In genomic region chr11:113339909-113340569, GRCh38 we compare ENCODE assay signal across 18 cellular contexts. TPM values are rescaled to one million over a fixed set of nuclear protein-coding genes. Genes with fewer than 3 reads are reported as not detected.
DNase-seq lines count a peak whose midpoint lies in the region; ATAC-seq and TF ChIP-seq lines count a peak whose summit lies in the region.
"Had no signal": no experiment of that assay in that cellular context is flagged by ENCODE, and none has a peak within 500 bp of the region (broad histone marks: within the 10 kb centered on the region; RNA-seq: fewer than 3 reads in every experiment).

No MANE protein-coding gene starts in this region.

- no peaks in the 10 kb centered on the region for H3K9me3 Mint-ChIP-seq in activated T-cell treated with anti-CD3 and anti-CD28 coated beads, Interleukin-2, amount 50 U/mL, for 4 hours
- H3K9me3 Mint-ChIP-seq in glutamatergic neuron (ENCODE audit: unreplicated experiment), result peaks cover 5% of the 10 kb centered on the region

- ATAC-seq in HG02973 (IDR thresholded peaks at IDR 0.05; ENCODE audit: unreplicated experiment), result no peak
- no peak for ATAC-seq in activated T-cell treated with anti-CD3 and anti-CD28 coated beads, Interleukin-2, amount 50 U/mL, for 4 hours
- ATAC-seq: HepG2 had no signal

- H3K4me1 ChIP-seq in SJCRH30, result no peaks in the 10 kb centered on the region

- peaks cover 69% of the 10 kb centered on the region for H3K36me3 Mint-ChIP-seq in activated T-cell treated with anti-CD3 and anti-CD28 coated beads, Interleukin-2, amount 50 U/mL, for 4 hours (ENCODE audit: insufficient read depth)
- peaks cover 7% of the 10 kb centered on the region for H3K36me3 Mint-ChIP-seq in glutamatergic neuron (ENCODE audit: unreplicated experiment)

- H3K4me3 ChIP-seq in SJCRH30, result no peak overlapping the region

- no peak for TF ChIP-seq CTCF in glutamatergic neuron (IDR thresholded peaks at IDR 0.05; ENCODE audit: partially characterized antibody, unreplicated experiment)

- H3K27me3 ChIP-seq in SJCRH30, result no peaks in the 10 kb centered on the region

- no peaks in the 10 kb centered on the region for H3K9me3 ChIP-seq in SJCRH30 (replicated peaks)

- no peaks in the 10 kb centered on the region for H3K4me1 Mint-ChIP-seq in activated T-cell treated with anti-CD3 and anti-CD28 coated beads, Interleukin-2, amount 50 U/mL, for 4 hours (ENCODE audit: low read depth)
- no peaks in the 10 kb centered on the region for H3K4me1 Mint-ChIP-seq in glutamatergic neuron (ENCODE audit: low read depth, unreplicated experiment)
- H3K4me1 Mint-ChIP-seq: CD14-positive monocyte had no signal

- H3K27me3 Mint-ChIP-seq in activated T-cell treated with anti-CD3 and anti-CD28 coated beads, Interleukin-2, amount 50 U/mL, for 4 hours (ENCODE audit: low read depth), result no peaks in the 10 kb centered on the region
- peaks cover 2% of the 10 kb centered on the region for H3K27me3 Mint-ChIP-seq in glutamatergic neuron (ENCODE audit: unreplicated experiment)

- H3K27ac ChIP-seq in SJCRH30, result no peak overlapping the region
- H3K27ac ChIP-seq: KMS-11 had no signal

- DNase-seq in NCI-H82 (lab: John Stamatoyannopoulos, UW), result peak; percentile 22
- DNase-seq in NCI-H82 treated with DMSO at 0.1 percent for 48 hours (lab: John Stamatoyannopoulos, UW; ENCODE audit: unreplicated experiment), result no peak
- DNase-seq in NCI-H2029 treated with DMSO at 0.1 percent for 48 hours (lab: John Stamatoyannopoulos, UW), result peak; percentile 55
- DNase-seq in SJCRH30, result peak; percentile 10 to 44
- no peak for DNase-seq in activated T-cell treated with anti-CD3 and anti-CD28 coated beads, Interleukin-2, amount 50 U/mL, for 4 hours
- DNase-seq in glutamatergic neuron, result no peak
- DNase-seq: COR-L47, DMS53, NCI-H1048, NCI-H1930, NCI-H446, RPMI8226, SW 1271 had no signal

- H3K27ac Mint-ChIP-seq in glutamatergic neuron (ENCODE audit: unreplicated experiment), result no peak overlapping the region
- H3K27ac Mint-ChIP-seq: CD14-positive monocyte had no signal

- H3K4me3 Mint-ChIP-seq in activated T-cell treated with anti-CD3 and anti-CD28 coated beads, Interleukin-2, amount 50 U/mL, for 4 hours, result no peak overlapping the region
- no peak overlapping the region for H3K4me3 Mint-ChIP-seq in glutamatergic neuron (ENCODE audit: unreplicated experiment)
- H3K4me3 Mint-ChIP-seq: CD14-positive monocyte had no signal

- no peaks in the 10 kb centered on the region for H3K36me3 ChIP-seq in SJCRH30

RNA-seq across cellular contexts. Expression of gene TTC12, which starts 25.7 kb away (rescaled TPM):
- not detected in 2 replicates for total RNA-seq in SJCRH30 (2014; rRNA removed; shearing (Covaris generic))
- 10 to 100 TPM in 1 of 3 donors, 1 to 10 TPM in 2; 4.0 to 11.0 (median 7.5) TPM for total RNA-seq in activated T-cell treated with anti-CD3 and anti-CD28 coated beads, Interleukin-2, amount 50 U/mL, for 4 hours
- 9.2 TPM for total RNA-seq in glutamatergic neuron (ENCODE audit: unreplicated experiment)

RNA-seq across cellular contexts. Expression of gene ANKK1, which starts 47.5 kb away (rescaled TPM):
- total RNA-seq in SJCRH30 (2014; rRNA removed; shearing (Covaris generic)), result not detected in 2 replicates
- under 1 TPM in 1 of 3 donors, not detected in 2; 0.16 TPM for total RNA-seq in activated T-cell treated with anti-CD3 and anti-CD28 coated beads, Interleukin-2, amount 50 U/mL, for 4 hours
- not detected for total RNA-seq in glutamatergic neuron (ENCODE audit: unreplicated experiment)
- total RNA-seq: T-helper 2 cell treated with Interferon-gamma antibody and Interleukin-4, amounts not matched to agents 100 ng/mL and 5 ng/mL, for 36 hours had no signal

Comparison
In these comparisons a context has a peak if more than half of its experiments do, and no peak if none do; other contexts are left out.
1. DNase-seq: peak in NCI-H82 (single experiment), NCI-H2029 treated with DMSO at 0.1 percent for 48 hours (single experiment) and SJCRH30 (2 of 2); none in NCI-H82 treated with DMSO at 0.1 percent for 48 hours (single experiment), activated T-cell treated with anti-CD3 and anti-CD28 coated beads, Interleukin-2, amount 50 U/mL, for 4 hours (single experiment) and glutamatergic neuron (single experiment).